8 cellular contexts compared by ENCODE assay signal in the genomic region with DNA sequence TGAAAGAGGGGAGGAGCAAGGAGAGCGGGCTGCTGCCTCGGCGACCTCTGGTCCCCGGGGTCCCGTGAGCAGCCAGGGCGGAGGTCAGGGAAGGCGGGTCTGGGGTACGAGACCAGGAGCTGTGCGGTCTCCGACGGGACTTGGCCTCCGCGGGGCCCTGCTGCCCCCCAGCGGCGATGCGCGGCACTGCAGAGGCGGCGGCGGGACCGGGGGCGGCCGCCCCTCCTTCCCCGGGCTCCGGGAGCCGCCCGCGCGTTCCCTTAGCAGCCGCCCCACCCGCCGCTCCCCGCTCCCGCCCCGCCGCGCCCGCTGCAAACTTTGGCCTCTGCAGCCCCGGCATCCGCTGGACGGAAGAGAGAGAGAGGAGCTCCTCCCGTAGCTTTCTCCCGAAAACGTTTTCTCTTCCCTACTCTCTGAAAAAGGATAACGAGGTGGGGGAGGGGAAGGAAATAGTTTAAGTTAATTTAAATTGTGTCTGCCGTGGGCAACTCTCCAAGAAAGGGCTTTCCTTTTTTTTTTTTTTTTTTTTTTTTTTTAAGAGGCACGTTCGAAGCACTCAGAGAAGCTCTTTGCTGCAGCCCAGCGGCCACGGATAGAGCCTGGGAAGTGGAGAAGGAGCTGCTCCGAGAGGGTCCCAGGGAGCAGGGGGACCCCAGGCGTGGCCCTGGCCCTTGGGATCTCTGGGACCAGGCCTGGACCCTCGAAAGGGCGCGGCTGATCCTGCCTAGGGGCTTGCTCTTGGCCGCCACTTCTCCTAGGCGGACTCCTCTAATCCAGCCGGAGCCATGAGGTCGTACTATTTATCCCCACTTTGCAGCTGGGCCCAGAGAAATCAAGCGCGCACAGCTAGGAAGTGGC. TPM values are rescaled to one million over a fixed set of nuclear protein-coding genes. Genes with fewer than 3 reads are reported as not detected.
DNase-seq lines count a peak whose midpoint lies in the region; ATAC-seq and TF ChIP-seq lines count a peak whose summit lies in the region.

No MANE protein-coding gene starts in this region.

- H3K4me1 ChIP-seq in CD8-positive, alpha-beta memory T cell (ENCODE audit: insufficient read depth, low read length): peaks cover 8% of the 10 kb centered on the region
- H3K4me1 ChIP-seq in HEK293 (ENCODE audit: control insufficient read depth, insufficient read depth, low read length): no peaks in the 10 kb centered on the region

- peaks cover 0 to 13% (median 7%) of the 10 kb centered on the region in 3 donors for H3K4me1 Mint-ChIP-seq in CD8-positive, alpha-beta memory T cell
- H3K4me1 Mint-ChIP-seq in activated CD4-positive, alpha-beta memory T cell treated with anti-CD3 and anti-CD28 coated beads, Interleukin-2, amount 10 ng/mL, durations not matched to agents 7 days and 5 days: peaks cover 2% of the 10 kb centered on the region

- POLR2A ChIA-PET in CD8-positive, alpha-beta memory T cell (lab: Charles Lee): no interaction called here
- POLR2A ChIA-PET in HEK293 (lab: Yijun Ruan, JAX): interaction anchor here (0.5 to 0.7 kb wide), 4 partner anchors 11 to 1835 kb away, joined by 3 to 7 read pairs (median 5); no protein-coding TSS in a partner anchor
- POLR2A ChIA-PET in activated CD4-positive, alpha-beta memory T cell treated with anti-CD3 and anti-CD28 coated beads, Interleukin-2, amount 10 ng/mL, durations not matched to agents 7 days and 5 days (lab: Charles Lee): no interaction called here

- H3K27ac Mint-ChIP-seq in CD8-positive, alpha-beta memory T cell: peak overlapping the region in 1 of 8 donors; percentile 33
- H3K27ac Mint-ChIP-seq in activated CD4-positive, alpha-beta memory T cell treated with anti-CD3 and anti-CD28 coated beads, Interleukin-2, amount 10 ng/mL, durations not matched to agents 7 days and 5 days: no peak overlapping the region

- no peak for TF ChIP-seq CTCF in HEK293 (tag by site-specific recombination; IDR thresholded peaks at IDR 0.05)

- no peaks in the 10 kb centered on the region for H3K27me3 ChIP-seq in CD8-positive, alpha-beta memory T cell (ENCODE audit: insufficient read depth, low read length, poor library complexity, severe bottlenecking)

- no peaks in the 10 kb centered on the region for H3K9me3 ChIP-seq in CD8-positive, alpha-beta memory T cell (ENCODE audit: low read length)
- no peaks in the 10 kb centered on the region for H3K9me3 ChIP-seq in HEK293 (ENCODE audit: control insufficient read depth, insufficient read depth, low read depth, low read length)

- CTCF ChIA-PET in CD8-positive, alpha-beta memory T cell (lab: Charles Lee): interaction anchor here (0.6 to 1.8 kb wide), 13 partner anchors 8 to 1368 kb away, joined by 3 to 7 read pairs (median 3); no protein-coding TSS in a partner anchor
- CTCF ChIA-PET in HEK293 (lab: Yijun Ruan, JAX): interaction anchor here (0.5 to 1.6 kb wide), 27 partner anchors 8 to 1832 kb away, joined by 3 to 6 read pairs (median 3); no protein-coding TSS in a partner anchor
- CTCF ChIA-PET in activated CD4-positive, alpha-beta memory T cell treated with anti-CD3 and anti-CD28 coated beads, Interleukin-2, amount 10 ng/mL, durations not matched to agents 7 days and 5 days (lab: Charles Lee): interaction anchor here (0.6 to 1.5 kb wide), 24 partner anchors 9 to 1288 kb away, joined by 3 to 9 read pairs (median 4); no protein-coding TSS in a partner anchor

- H3K27me3 Mint-ChIP-seq in CD8-positive, alpha-beta memory T cell: peaks cover 0 to 5% of the 10 kb centered on the region in 2 donors
- H3K27me3 Mint-ChIP-seq in activated CD4-positive, alpha-beta memory T cell treated with anti-CD3 and anti-CD28 coated beads, Interleukin-2, amount 10 ng/mL, durations not matched to agents 7 days and 5 days: no peaks in the 10 kb centered on the region

- peak; percentile 64 to 76 (median 68) for DNase-seq in CD8-positive, alpha-beta memory T cell
- DNase-seq in NCI-H345 treated with DMSO at 0.1 percent for 48 hours (lab: John Stamatoyannopoulos, UW; ENCODE audit: unreplicated experiment): peak; percentile 7
- DNase-seq in activated CD4-positive, alpha-beta memory T cell treated with anti-CD3 and anti-CD28 coated beads, Interleukin-2, amount 10 ng/mL, durations not matched to agents 7 days and 5 days: peak; percentile 74
- DNase-seq in ecto neural progenitor cell (ENCODE audit: low spot score): peak; percentile 96
- peak; percentile 33 for DNase-seq in medulla oblongata (ENCODE audit: extremely low spot score)
- DNase-seq in stimulated activated CD8-positive, alpha-beta memory T cell treated with anti-CD3 and anti-CD28 coated beads, Interleukin-12 subunit alpha, Interleukin-12 subunit beta, amount 100 ng/mL, for 1 hour (ENCODE audit: low read depth): peak; percentile 53

- peaks cover 0 to under 1% (median 0%) of the 10 kb centered on the region in 5 donors for H3K9me3 Mint-ChIP-seq in CD8-positive, alpha-beta memory T cell
- H3K9me3 Mint-ChIP-seq in activated CD4-positive, alpha-beta memory T cell treated with anti-CD3 and anti-CD28 coated beads, Interleukin-2, amount 10 ng/mL, durations not matched to agents 7 days and 5 days: no peaks in the 10 kb centered on the region

- no peaks in the 10 kb centered on the region for H3K36me3 ChIP-seq in CD8-positive, alpha-beta memory T cell (ENCODE audit: insufficient read depth, low read length)
- no peaks in the 10 kb centered on the region for H3K36me3 ChIP-seq in HEK293 (ENCODE audit: control insufficient read depth in 2 of 2, insufficient read depth in 1 of 2, low read length in 2 of 2)

- no peak for ATAC-seq in GM18858 (IDR thresholded peaks at IDR 0.05; ENCODE audit: unreplicated experiment)

- H3K4me3 Mint-ChIP-seq in CD8-positive, alpha-beta memory T cell: peak overlapping the region in 5 of 7 donors; percentile 19 to 74 (median 58)
- H3K4me3 Mint-ChIP-seq in activated CD4-positive, alpha-beta memory T cell treated with anti-CD3 and anti-CD28 coated beads, Interleukin-2, amount 10 ng/mL, durations not matched to agents 7 days and 5 days: peak overlapping the region; percentile 33

- no peaks in the 10 kb centered on the region for H3K36me3 Mint-ChIP-seq in CD8-positive, alpha-beta memory T cell
- no peaks in the 10 kb centered on the region for H3K36me3 Mint-ChIP-seq in activated CD4-positive, alpha-beta memory T cell treated with anti-CD3 and anti-CD28 coated beads, Interleukin-2, amount 10 ng/mL, durations not matched to agents 7 days and 5 days (ENCODE audit: low read depth)

- no peak overlapping the region for H3K27ac ChIP-seq in CD8-positive, alpha-beta memory T cell (ENCODE audit: low read depth, low read length)
- no peak overlapping the region for H3K27ac ChIP-seq in HEK293 (ENCODE audit: extremely low read depth, low read depth, low read length)

- H3K4me3 ChIP-seq in CD8-positive, alpha-beta memory T cell (ENCODE audit: low read length): peak overlapping the region; percentile 31
- H3K4me3 ChIP-seq in HEK293 (ENCODE audit: low read depth, low read length): peak overlapping the region; percentile 29

TF ChIP-seq in HEK293, 187 proteins besides CTCF, POLR2A, EP300 and RAD21 (continues in another document):
- peak; percentile 21; the same call in 1 of the 2 replicates for TF ChIP-seq ZFHX2 (tag by site-specific recombination; conservative IDR thresholded peaks at IDR 0.05)
- TF ChIP-seq ZNF629 (tag by site-specific recombination; IDR thresholded peaks at IDR 0.05): no peak
- TF ChIP-seq ZNF521 (tag by site-specific recombination; IDR thresholded peaks at IDR 0.05): no peak
- no peak for TF ChIP-seq ZBTB1 (tag by site-specific recombination; IDR thresholded peaks at IDR 0.05)
- TF ChIP-seq ZNF791 (tag by site-specific recombination; IDR thresholded peaks at IDR 0.05): no peak
- no peak for TF ChIP-seq ZNF426 (tag by site-specific recombination; IDR thresholded peaks at IDR 0.05)
- no peak for TF ChIP-seq SCRT1 (tag by site-specific recombination; IDR thresholded peaks at IDR 0.05; ENCODE audit: borderline replicate concordance)
- TF ChIP-seq, protein P1, sequence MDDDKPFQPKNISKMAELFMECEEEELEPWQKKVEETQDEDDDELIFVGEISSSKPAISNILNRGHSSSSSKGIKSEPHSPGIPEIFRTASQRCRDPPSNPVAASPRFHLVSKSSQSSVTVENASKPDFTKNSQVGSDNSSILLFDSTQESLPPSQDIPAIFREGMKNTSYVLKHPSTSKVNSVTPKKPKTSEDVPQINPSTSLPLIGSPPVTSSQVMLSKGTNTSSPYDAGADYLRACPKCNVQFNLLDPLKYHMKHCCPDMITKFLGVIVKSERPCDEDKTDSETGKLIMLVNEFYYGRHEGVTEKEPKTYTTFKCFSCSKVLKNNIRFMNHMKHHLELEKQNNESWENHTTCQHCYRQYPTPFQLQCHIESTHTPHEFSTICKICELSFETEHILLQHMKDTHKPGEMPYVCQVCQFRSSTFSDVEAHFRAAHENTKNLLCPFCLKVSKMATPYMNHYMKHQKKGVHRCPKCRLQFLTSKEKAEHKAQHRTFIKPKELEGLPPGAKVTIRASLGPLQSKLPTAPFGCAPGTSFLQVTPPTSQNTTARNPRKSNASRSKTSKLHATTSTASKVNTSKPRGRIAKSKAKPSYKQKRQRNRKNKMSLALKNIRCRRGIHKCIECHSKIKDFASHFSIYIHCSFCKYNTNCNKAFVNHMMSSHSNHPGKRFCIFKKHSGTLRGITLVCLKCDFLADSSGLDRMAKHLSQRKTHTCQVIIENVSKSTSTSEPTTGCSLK (tag by site-specific recombination; IDR thresholded peaks at IDR 0.05): no peak
- TF ChIP-seq ZBTB49 (tag by site-specific recombination; IDR thresholded peaks at IDR 0.05; ENCODE audit: low read depth): no peak
- no peak for TF ChIP-seq ZNF311 (tag by site-specific recombination; IDR thresholded peaks at IDR 0.05; ENCODE audit: borderline replicate concordance)

RNA-seq across cellular contexts. Expression of gene C16orf82, which starts 43.2 kb away (rescaled TPM):
- not detected for total RNA-seq in CD8-positive, alpha-beta memory T cell
- not detected for polyA plus RNA-seq in CD8-positive, alpha-beta memory T cell
- total RNA-seq in activated CD4-positive, alpha-beta memory T cell treated with anti-CD3 and anti-CD28 coated beads, Interleukin-2, amount 10 ng/mL, durations not matched to agents 7 days and 5 days: not detected

Comparison
In these comparisons a context has a peak if more than half of its experiments do, and no peak if none do; other contexts are left out.
1. DNase-seq: peak in every context shown above with its lines; median percentile 96 in ecto neural progenitor cell; 74 in activated CD4-positive, alpha-beta memory T cell treated with anti-CD3 and anti-CD28 coated beads, Interleukin-2, amount 10 ng/mL, durations not matched to agents 7 days and 5 days; 68 in CD8-positive, alpha-beta memory T cell; 53 in stimulated activated CD8-positive, alpha-beta memory T cell treated with anti-CD3 and anti-CD28 coated beads, Interleukin-12 subunit alpha, Interleukin-12 subunit beta, amount 100 ng/mL, for 1 hour; 33 in medulla oblongata; 7 in NCI-H345 treated with DMSO at 0.1 percent for 48 hours.